In the genomic region with DNA sequence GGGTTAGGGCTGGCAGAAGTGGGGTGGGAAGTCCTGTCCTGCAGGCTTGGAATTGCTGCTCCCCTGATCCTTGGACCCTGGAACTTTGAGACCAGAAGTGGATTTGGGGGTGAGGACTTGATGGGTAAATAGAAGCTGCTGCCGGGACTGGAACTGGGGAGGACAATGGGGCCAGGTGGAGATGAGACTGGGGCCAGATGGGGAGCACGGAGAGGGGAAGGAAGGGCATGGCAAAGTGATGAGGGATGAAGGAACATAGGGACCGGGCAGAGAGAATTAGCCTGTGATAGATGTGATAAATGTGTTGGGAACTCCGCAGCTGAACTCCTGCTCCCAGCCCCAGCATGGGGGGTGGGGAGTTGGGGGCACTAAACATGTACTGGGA, we compare ENCODE assay signal across 17 cellular contexts. TPM values are rescaled to one million over a fixed set of nuclear protein-coding genes. Genes with fewer than 3 reads are reported as not detected.
A peak's percentile ranks its signal among the peaks of the same experiment; 100 is the strongest.
DNase-seq lines count a peak whose midpoint lies in the region; ATAC-seq, FAIRE-seq and TF ChIP-seq lines count a peak whose summit lies in the region.
"Had no signal": no experiment of that assay in that cellular context is flagged by ENCODE, and none has a peak within 500 bp of the region (broad histone marks: within the 10 kb centered on the region; RNA-seq: fewer than 3 reads in every experiment).

No MANE protein-coding gene starts in this region.

- H2AFZ ChIP-seq in H1 (ENCODE audit: low read length) (no peak overlapping the region), neuron (ENCODE audit: low read depth, low read length) (no peak overlapping the region)

- no peak overlapping the region for H2BK20ac ChIP-seq in H1 (ENCODE audit: low read length)

- no peak overlapping the region for H3K27ac ChIP-seq in H1 (ENCODE audit: low read depth, low read length)
- H3K27ac ChIP-seq in upper lobe of left lung, result no peak overlapping the region

- H3K36me3 ChIP-seq in ES-I3 (ENCODE audit: insufficient read depth, low read length), result no peaks in the 10 kb centered on the region
- no peaks in the 10 kb centered on the region for H3K36me3 ChIP-seq in H1 (ENCODE audit: control insufficient read depth in 2 of 4, insufficient read depth in 4 of 4, low read length in 3 of 4)
- H3K36me3 ChIP-seq in neuron (ENCODE audit: insufficient read depth, low read length), result no peaks in the 10 kb centered on the region
- no peaks in the 10 kb centered on the region for H3K36me3 ChIP-seq in upper lobe of left lung
- H3K36me3 ChIP-seq: MG63 had no signal

- TF ChIP-seq POLR2A in H1 (IDR thresholded peaks at IDR 0.05; ENCODE audit: control extremely low read depth in 1 of 2, low read depth in 2 of 2, low read length in 2 of 2), result no peak
- no peak for TF ChIP-seq POLR2A in upper lobe of left lung (IDR thresholded peaks at IDR 0.05)

- no peak overlapping the region for H2BK120ac ChIP-seq in H1 (replicated peaks; ENCODE audit: low read depth, low read length)

- H3K4me3 ChIP-seq in H1 (ENCODE audit: extremely low read depth in 1 of 4, insufficient read depth in 2 of 4, low read depth in 3 of 4, low read length in 4 of 4) (no peak overlapping the region), neuron (ENCODE audit: low read length) (peak overlapping the region; percentile 46), upper lobe of left lung (no peak overlapping the region)
- H3K4me3 ChIP-seq: MG63 had no signal

- no peak overlapping the region for H4K5ac ChIP-seq in H1 (ENCODE audit: insufficient read length, low read depth, low read length)

- H3K14ac ChIP-seq in H1 (ENCODE audit: insufficient read length), result no peak overlapping the region

- no peaks in the 10 kb centered on the region for H3K79me2 ChIP-seq in H1 (ENCODE audit: control insufficient read depth in 1 of 2, insufficient read depth in 2 of 2, low read length in 2 of 2)

- H3K79me1 ChIP-seq in H1 (ENCODE audit: low read depth, low read length), result no peaks in the 10 kb centered on the region

- H3K56ac ChIP-seq in H1 (replicated peaks; ENCODE audit: insufficient read length, low read depth, low read length), result no peak overlapping the region

- H4K91ac ChIP-seq in H1 (replicated peaks; ENCODE audit: insufficient read length, low read length), result peak overlapping the region; percentile 52

- TF ChIP-seq EP300 in H1 (IDR thresholded peaks at IDR 0.05; ENCODE audit: borderline replicate concordance in 1 of 2, low read depth in 2 of 2, low read length in 2 of 2) (no peak), upper lobe of left lung (IDR thresholded peaks at IDR 0.05) (no peak)

- 0 out of 2 replicates have a peak, but pooled peaks cover 1% of the 10 kb centered on the region for H3K23me2 ChIP-seq in H1 (ENCODE audit: low read depth, low read length)

- no peak overlapping the region for H2AK5ac ChIP-seq in H1 (ENCODE audit: low read depth, low read length)

- ATAC-seq in HG02763 (IDR thresholded peaks at IDR 0.05; ENCODE audit: unreplicated experiment), result no peak
- no peak for ATAC-seq in upper lobe of left lung (ENCODE audit: low FRiP score in 2 of 2)

- no peak overlapping the region for H3K4ac ChIP-seq in H1 (replicated peaks; ENCODE audit: insufficient read length, low read depth, low read length)

- no peak overlapping the region; the same call in 1 of the 2 replicates for H4K8ac ChIP-seq in H1 (ENCODE audit: extremely low read depth, insufficient read depth, low read length)

- CTCF ChIA-PET in H1 (lab: Charles Lee; ENCODE audit: partially characterized antibody), result interaction anchor here (1.2 to 26.0 kb wide), 4 partner anchors 10 to 30 kb away, joined by 3 to 683 read pairs (median 84); no protein-coding TSS in a partner anchor

- no peak for TF ChIP-seq RAD21 in H1 (IDR thresholded peaks at IDR 0.05 in 1 of 2, conservative IDR thresholded peaks at IDR 0.05 in 1 of 2; ENCODE audit: low read depth in 2 of 2, low read length in 2 of 2)

- H2BK5ac ChIP-seq in H1 (ENCODE audit: low read depth, low read length), result no peak overlapping the region

- H3K9me3 ChIP-seq in ES-I3 (ENCODE audit: control insufficient read depth, insufficient read depth, low read length) (no peaks in the 10 kb centered on the region), H1 (ENCODE audit: insufficient read depth in 2 of 2, low read depth in 1 of 2, low read length in 1 of 2) (no peaks in the 10 kb centered on the region), neuron (ENCODE audit: low read length) (no peaks in the 10 kb centered on the region), upper lobe of left lung (no peaks in the 10 kb centered on the region)
- H3K9me3 ChIP-seq: MG63 had no signal

- H2BK15ac ChIP-seq in H1 (ENCODE audit: low read length), result no peak overlapping the region

- no peaks in the 10 kb centered on the region for H4K20me1 ChIP-seq in H1 (replicated peaks in 1 of 2; ENCODE audit: control insufficient read depth in 1 of 2, insufficient read depth in 2 of 2, low read length in 2 of 2)

- DNase-seq in NCI-H69 (lab: John Stamatoyannopoulos, UW), result peak; percentile 58
- no peak for DNase-seq in H1 (ENCODE audit: low read depth in 1 of 2, low spot score in 2 of 2)
- DNase-seq in hepatic stellate cell (ENCODE audit: low spot score), result no peak
- no peak for DNase-seq in upper lobe of left lung
- DNase-seq: ACHN, AML-193, EL, GOT3, MG63, NCI-H1092, NCI-H2081 treated with DMSO at 0.1 percent for 48 hours, NCI-H510A had no signal

- TF ChIP-seq CTCF in H1 (IDR thresholded peaks at IDR 0.05; ENCODE audit: control extremely low read depth in 1 of 3, insufficient read depth in 1 of 3, low read depth in 1 of 3, low read length in 3 of 3) (no peak), upper lobe of left lung (IDR thresholded peaks at IDR 0.05) (no peak)

- H3K27me3 ChIP-seq in H1 (replicated peaks in 1 of 4; ENCODE audit: control insufficient read depth in 3 of 4, extremely low read depth in 1 of 4, insufficient read depth in 3 of 4, low read length in 3 of 4) (no peaks in the 10 kb centered on the region), neuron (ENCODE audit: insufficient read depth, low read length) (no peaks in the 10 kb centered on the region), upper lobe of left lung (no peaks in the 10 kb centered on the region)
- H3K27me3 ChIP-seq: MG63 had no signal

- 0 out of 4 replicates have a peak overlapping the region, but pooled peaks of 1 of the 2 experiments have one; percentile 7 for H3K4me2 ChIP-seq in H1 (ENCODE audit: insufficient read depth in 1 of 2, low read depth in 2 of 2, low read length in 2 of 2)

- H3K23ac ChIP-seq in H1 (ENCODE audit: insufficient read length), result no peak overlapping the region

- WGBS in H1 (ENCODE audit: extremely low coverage in 1 of 2, insufficient coverage in 1 of 2, insufficient read length in 1 of 2, insufficient replicate concordance in 2 of 2, low coverage in 1 of 2, low lambda C conversion rate in 2 of 2, missing lambda C conversion rate in 1 of 2), 2 experiments, result 86% methylated on average over 4 of the region's 4 CpGs; no CpG with 5 or more reads in 1 of the 2 experiments
- WGBS in upper lobe of left lung, 2 donors, result 39 to 55% methylated on average over 4 of the region's 4 CpGs

- no peak overlapping the region for H2BK12ac ChIP-seq in H1 (ENCODE audit: low read depth, low read length)

- POLR2A ChIA-PET in H1 (lab: Charles Lee; ENCODE audit: partially characterized antibody), result interaction anchor here (0.7 to 9.5 kb wide), 4 partner anchors 11 to 48 kb away, joined by 3 to 95 read pairs (median 3); no protein-coding TSS in a partner anchor

- no peak overlapping the region for H3K18ac ChIP-seq in H1 (ENCODE audit: extremely low read depth, low read length)

- H3K9ac ChIP-seq in ES-I3 (ENCODE audit: low read depth, low read length), result peak overlapping the region; percentile 28; the same call in 1 of the 2 replicates
- 0 out of 7 replicates have a peak overlapping the region, but pooled peaks of 1 of the 4 experiments have one; percentile 2 for H3K9ac ChIP-seq in H1 (replicated peaks in 1 of 4; ENCODE audit: extremely low read depth in 1 of 4, low read depth in 3 of 4, low read length in 3 of 4)

- no peak for FAIRE-seq in H1 (lab: Jason Lieb, UNC)

- H3K4me1 ChIP-seq in ES-I3 (ENCODE audit: insufficient read depth, low read length) (peaks cover 22% of the 10 kb centered on the region), H1 (replicated peaks in 1 of 4; ENCODE audit: control insufficient read depth in 3 of 4, insufficient read depth in 4 of 4, low read length in 3 of 4) (peaks cover 0 to 8% (median 0%) of the 10 kb centered on the region in 4 experiments; a peak in 3 of 7 replicates), neuron (ENCODE audit: insufficient read depth, low read length) (peaks cover 19% of the 10 kb centered on the region), upper lobe of left lung (no peaks in the 10 kb centered on the region)

RNA-seq across cellular contexts. Expression of a gene that starts 0.6 kb away (rescaled TPM):
- total RNA-seq in H1 (2021; fragmentation: NEBNext Ultra II Directional; extraction: Animal tissue kit (Norgen Biotek cat#: 25700)), result 0.39 and 0.48 TPM in 2 replicates
- polyA plus RNA-seq in H1 (2011; rRNA removed), result 0.91 and 1.2 TPM in 2 replicates
- 0.75 TPM for polyA plus RNA-seq in H1 (2011; cell fraction: cytosol; rRNA removed)
- 2.0 TPM for polyA plus RNA-seq in H1 (2011; cell fraction: nucleus; rRNA removed)
- polyA plus RNA-seq in H1 (2012, experiment 1 of 2), result 0.61 to 0.89 TPM (median 0.72 TPM) in 4 replicates
- polyA plus RNA-seq in H1 (2012, experiment 2 of 2), result 0.30 TPM
- polyA plus RNA-seq in H1 (2013, experiment 1 of 2), result 0.59 TPM
- 0.46 TPM for polyA plus RNA-seq in H1 (2013, experiment 2 of 2)
- polyA minus RNA-seq in H1 (2011; rRNA and poly(A)+ RNA removed), result 0.27 and 0.98 TPM in 2 replicates
- polyA minus RNA-seq in H1 (2011; cell fraction: cytosol; rRNA and poly(A)+ RNA removed), result not detected
- 0.80 TPM for polyA minus RNA-seq in H1 (2011; cell fraction: nucleus; rRNA and poly(A)+ RNA removed)
- 1 to 10 TPM in 1 of 6 donors, under 1 TPM in 2, not detected in 3; 0.20 to 1.0 (median 0.33) TPM for total RNA-seq in upper lobe of left lung
- total RNA-seq: SK-MEL-5 had no signal
- polyA plus RNA-seq: CD14-positive monocyte had no signal

RNA-seq across cellular contexts. Expression of a gene that starts 24.3 kb away (rescaled TPM):
- total RNA-seq in H1 (2021; fragmentation: NEBNext Ultra II Directional; extraction: Animal tissue kit (Norgen Biotek cat#: 25700)), result 64.7 and 70.1 TPM in 2 replicates
- 115 and 125 TPM in 2 replicates for polyA plus RNA-seq in H1 (2011; rRNA removed)
- polyA plus RNA-seq in H1 (2011; cell fraction: cytosol; rRNA removed), result 102 TPM
- polyA plus RNA-seq in H1 (2011; cell fraction: nucleus; rRNA removed), result 156 TPM
- 65.3 to 79.1 TPM (median 68.2 TPM) in 4 replicates for polyA plus RNA-seq in H1 (2012, experiment 1 of 2)
- polyA plus RNA-seq in H1 (2012, experiment 2 of 2), result 47.5 TPM
- polyA plus RNA-seq in H1 (2013, experiment 1 of 2), result 139 TPM
- polyA plus RNA-seq in H1 (2013, experiment 2 of 2), result 132 TPM
- polyA minus RNA-seq in H1 (2011; rRNA and poly(A)+ RNA removed), result 118 and 137 TPM in 2 replicates
- polyA minus RNA-seq in H1 (2011; cell fraction: cytosol; rRNA and poly(A)+ RNA removed), result 34.7 TPM
- polyA minus RNA-seq in H1 (2011; cell fraction: nucleus; rRNA and poly(A)+ RNA removed), result 66.9 TPM
- 100 to 1,000 TPM in 2 of 6 donors, 10 to 100 TPM in 4; 55.9 to 116 (median 70.8) TPM for total RNA-seq in upper lobe of left lung

RNA-seq across cellular contexts. Expression of a gene that starts 24.5 kb away (rescaled TPM):
- 115 TPM in 2 replicates for total RNA-seq in H1 (2021; fragmentation: NEBNext Ultra II Directional; extraction: Animal tissue kit (Norgen Biotek cat#: 25700))
- 56.4 and 78.2 TPM in 2 replicates for polyA plus RNA-seq in H1 (2011; rRNA removed)
- 88.6 TPM for polyA plus RNA-seq in H1 (2011; cell fraction: cytosol; rRNA removed)
- polyA plus RNA-seq in H1 (2011; cell fraction: nucleus; rRNA removed), result 66.2 TPM
- polyA plus RNA-seq in H1 (2012, experiment 1 of 2), result 69.4 to 92.6 TPM (median 83.5 TPM) in 4 replicates
- 17.5 TPM for polyA plus RNA-seq in H1 (2012, experiment 2 of 2)
- polyA plus RNA-seq in H1 (2013, experiment 1 of 2), result 71.0 TPM
- 63.2 TPM for polyA plus RNA-seq in H1 (2013, experiment 2 of 2)
- polyA minus RNA-seq in H1 (2011; rRNA and poly(A)+ RNA removed), result 207 and 312 TPM in 2 replicates
- 114 TPM for polyA minus RNA-seq in H1 (2011; cell fraction: cytosol; rRNA and poly(A)+ RNA removed)
- 92.1 TPM for polyA minus RNA-seq in H1 (2011; cell fraction: nucleus; rRNA and poly(A)+ RNA removed)
- 100 to 1,000 TPM in 5 of 6 donors, 10 to 100 TPM in 1; 99.4 to 165 (median 141) TPM for total RNA-seq in upper lobe of left lung

RNA-seq across cellular contexts. Expression of a gene that starts 32.9 kb away (rescaled TPM):
- 62.5 TPM in 2 replicates for total RNA-seq in H1 (2021; fragmentation: NEBNext Ultra II Directional; extraction: Animal tissue kit (Norgen Biotek cat#: 25700))
- 112 and 118 TPM in 2 replicates for polyA plus RNA-seq in H1 (2011; rRNA removed)
- 75.0 TPM for polyA plus RNA-seq in H1 (2011; cell fraction: cytosol; rRNA removed)
- polyA plus RNA-seq in H1 (2011; cell fraction: nucleus; rRNA removed), result 107 TPM
- 42.1 to 48.3 TPM (median 44.3 TPM) in 4 replicates for polyA plus RNA-seq in H1 (2012, experiment 1 of 2)
- polyA plus RNA-seq in H1 (2012, experiment 2 of 2), result 34.6 TPM
- polyA plus RNA-seq in H1 (2013, experiment 1 of 2), result 52.7 TPM
- 58.7 TPM for polyA plus RNA-seq in H1 (2013, experiment 2 of 2)
- polyA minus RNA-seq in H1 (2011; rRNA and poly(A)+ RNA removed), result 62.0 and 65.0 TPM in 2 replicates
- 27.4 TPM for polyA minus RNA-seq in H1 (2011; cell fraction: cytosol; rRNA and poly(A)+ RNA removed)
- 26.2 TPM for polyA minus RNA-seq in H1 (2011; cell fraction: nucleus; rRNA and poly(A)+ RNA removed)
- total RNA-seq in upper lobe of left lung, result 1 to 10 TPM; 2.0 to 4.8 (median 2.7) TPM
- polyA plus RNA-seq: CD14-positive monocyte had no signal
